18 cellular contexts compared by ENCODE assay signal in genomic region chr11:100672483-100673038, GRCh38.
"Had no signal": no experiment of that assay in that cellular context is flagged by ENCODE, and none has a peak within 500 bp of the region (broad histone marks: within the 10 kb centered on the region; RNA-seq: fewer than 3 reads in every experiment).

No MANE protein-coding gene starts in this region.

- DNase-seq: activated B cell treated with CpG ODN at 0.5 μM for 24 hours; activated CD4-positive, alpha-beta T cell treated with anti-CD3 and anti-CD28 coated beads for 48 hours; activated CD8-positive, alpha-beta memory T cell treated with anti-CD3 and anti-CD28 coated beads, Interleukin-2, amount 50 U/mL, for 4 hours; activated CD8-positive, alpha-beta T cell treated with anti-CD3 and anti-CD28 coated beads, Interleukin-2, amount 10 ng/mL, durations not matched to agents 7 days and 5 days; activated effector memory CD4-positive, alpha-beta T cell treated with anti-CD3 and anti-CD28 coated beads, Interleukin-2, amount 50 U/mL, for 16 hours; activated T-cell treated with anti-CD3 and anti-CD28 coated beads, Interleukin-2, amount 50 U/mL, for 48 hours; adrenal gland; left ventricle myocardium superior; mucosa of descending colon; naive thymus-derived CD4-positive, alpha-beta T cell; posterior cingulate gyrus; stimulated activated CD4-positive, alpha-beta T cell treated with anti-CD3 and anti-CD28 coated beads, Interleukin-4, amount 100 ng/mL, for 4 hours; stimulated activated CD8-positive, alpha-beta memory T cell treated with anti-CD3 and anti-CD28 coated beads, Interleukin-4, amount 100 ng/mL, for 48 hours; stimulated activated naive CD8-positive, alpha-beta T cell treated with anti-CD3 and anti-CD28 coated beads, Interleukin-15, Interleukin-2, amounts not matched to agents 100 U/mL and 50 U/mL, for 24 hours had no signal

- H3K9me3 ChIP-seq: adrenal gland, mucosa of descending colon, neutrophil, thoracic aorta, vagina had no signal

- H3K27me3 ChIP-seq: adrenal gland, neutrophil, vagina had no signal

- H3K4me3 ChIP-seq: adrenal gland, mucosa of descending colon, thoracic aorta, vagina had no signal

- ATAC-seq: activated CD8-positive, alpha-beta T cell treated with anti-CD3 and anti-CD28 coated beads, Interleukin-2, amount 10 ng/mL, durations not matched to agents 7 days and 5 days; esophagus mucosa; left ventricle myocardium superior; mucosa of descending colon; naive thymus-derived CD4-positive, alpha-beta T cell; stimulated activated naive CD8-positive, alpha-beta T cell treated with anti-CD3 and anti-CD28 coated beads, Interleukin-15, Interleukin-2, amounts not matched to agents 100 U/mL and 50 U/mL, for 24 hours had no signal

- H3K36me3 ChIP-seq: adrenal gland, neutrophil, thoracic aorta, vagina had no signal

- H3K27ac ChIP-seq: adrenal gland, neutrophil, thoracic aorta, vagina had no signal

- H3K4me1 ChIP-seq: adrenal gland, vagina had no signal
